Comparison of ENCODE assay signal across 8 cellular contexts in the genomic region with DNA sequence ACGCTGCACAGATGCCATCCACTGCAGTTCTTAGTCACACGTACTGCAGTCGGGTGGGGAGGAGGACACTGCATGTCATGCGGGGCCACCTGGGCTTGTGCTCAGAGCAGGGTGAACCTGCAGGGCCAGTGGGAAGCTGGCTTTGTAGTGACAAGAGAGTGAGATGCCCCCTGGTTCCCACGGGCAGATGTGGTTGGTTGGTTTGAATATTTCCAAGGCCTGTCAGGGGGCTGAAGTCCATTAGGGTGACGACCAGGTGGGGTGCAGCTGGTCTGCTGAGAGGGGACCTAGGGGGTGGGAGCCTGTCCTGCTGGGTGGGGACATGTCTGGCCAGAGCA. TPM values are rescaled to one million over a fixed set of nuclear protein-coding genes. Genes with fewer than 3 reads are reported as not detected.
DNase-seq lines count a peak whose midpoint lies in the region; ATAC-seq and TF ChIP-seq lines count a peak whose summit lies in the region.

No MANE protein-coding gene starts in this region.

- H3K4me1 Mint-ChIP-seq in activated CD4-positive, alpha-beta T cell treated with anti-CD3 and anti-CD28 coated beads, Interleukin-2, amount 10 ng/mL, durations not matched to agents 24 days and 14 days, result peaks cover 21% of the 10 kb centered on the region
- peaks cover 25% of the 10 kb centered on the region for H3K4me1 Mint-ChIP-seq in activated B cell treated with CpG ODN at 0.5 μM for 24 hours
- peaks cover 20 to 32% of the 10 kb centered on the region in 2 donors for H3K4me1 Mint-ChIP-seq in stimulated activated naive B cell treated with anti-CD40 and anti-IgM and Interleukin-4, amounts not matched to agents 10 μg/mL and 1 μg/mL and 100 μg/mL, for 72 hours

- no peak for ATAC-seq in activated B cell treated with CpG ODN at 0.5 μM for 24 hours (ENCODE audit: low read depth)
- no peak for ATAC-seq in stimulated activated naive B cell treated with anti-CD40 and anti-IgM and Interleukin-4, amounts not matched to agents 10 μg/mL and 1 μg/mL and 100 μg/mL, for 72 hours (replicated peaks)
- ATAC-seq in GM21576 (IDR thresholded peaks at IDR 0.05; ENCODE audit: unreplicated experiment), result no peak

- POLR2A ChIA-PET in activated B cell treated with CpG ODN at 0.5 μM for 24 hours (lab: Charles Lee), result interaction anchor here (1.0 to 3.1 kb wide), 4 partner anchors 9 to 20 kb away, joined by 3 to 59 read pairs (median 24); partner anchors contain the start of gene ZNF213

- H3K9me3 Mint-ChIP-seq in activated CD4-positive, alpha-beta T cell treated with anti-CD3 and anti-CD28 coated beads, Interleukin-2, amount 10 ng/mL, durations not matched to agents 24 days and 14 days, result peaks cover 4% of the 10 kb centered on the region
- peaks cover under 1% of the 10 kb centered on the region for H3K9me3 Mint-ChIP-seq in activated B cell treated with CpG ODN at 0.5 μM for 24 hours
- peaks cover 1% of the 10 kb centered on the region in 2 donors for H3K9me3 Mint-ChIP-seq in stimulated activated naive B cell treated with anti-CD40 and anti-IgM and Interleukin-4, amounts not matched to agents 10 μg/mL and 1 μg/mL and 100 μg/mL, for 72 hours

- H3K4me3 Mint-ChIP-seq in activated CD4-positive, alpha-beta T cell treated with anti-CD3 and anti-CD28 coated beads, Interleukin-2, amount 10 ng/mL, durations not matched to agents 24 days and 14 days, result peak overlapping the region; percentile 88
- peak overlapping the region; percentile 88 for H3K4me3 Mint-ChIP-seq in activated B cell treated with CpG ODN at 0.5 μM for 24 hours
- peak overlapping the region; percentile 92 to 95 for H3K4me3 Mint-ChIP-seq in stimulated activated naive B cell treated with anti-CD40 and anti-IgM and Interleukin-4, amounts not matched to agents 10 μg/mL and 1 μg/mL and 100 μg/mL, for 72 hours

- DNase-seq in activated CD4-positive, alpha-beta T cell treated with anti-CD3 and anti-CD28 coated beads, Interleukin-2, amount 10 ng/mL, durations not matched to agents 24 days and 14 days, result no peak
- no peak for DNase-seq in activated CD4-positive, alpha-beta T cell treated with anti-CD3 and anti-CD28 coated beads for 4 hours
- DNase-seq in activated B cell treated with CpG ODN at 0.5 μM for 24 hours, result no peak
- DNase-seq in stimulated activated naive B cell treated with anti-CD40 and anti-IgM and Interleukin-4, amounts not matched to agents 10 μg/mL and 1 μg/mL and 100 μg/mL, for 72 hours, result no peak
- DNase-seq in iPS-NIHi7 (ENCODE audit: extremely low spot score), result no peak
- DNase-seq in stimulated activated CD4-positive, alpha-beta T cell treated with anti-CD3 and anti-CD28 coated beads, Interleukin-4, amount 100 ng/mL, for 24 hours, result no peak

- intact Hi-C loops in activated CD4-positive, alpha-beta T cell treated with anti-CD3 and anti-CD28 coated beads, Interleukin-2, amount 10 ng/mL, durations not matched to agents 24 days and 14 days (cut with micrococcal nuclease), result no loop called here
- intact Hi-C loops in activated B cell treated with CpG ODN at 0.5 μM for 24 hours (cut with micrococcal nuclease), result no loop called here

- no peak for TF ChIP-seq CTCF in activated B cell treated with CpG ODN at 0.5 μM for 24 hours (IDR thresholded peaks at IDR 0.05)

- H3K36me3 Mint-ChIP-seq in activated CD4-positive, alpha-beta T cell treated with anti-CD3 and anti-CD28 coated beads, Interleukin-2, amount 10 ng/mL, durations not matched to agents 24 days and 14 days (ENCODE audit: low read depth), result peaks cover 10% of the 10 kb centered on the region
- peaks cover 7% of the 10 kb centered on the region for H3K36me3 Mint-ChIP-seq in activated B cell treated with CpG ODN at 0.5 μM for 24 hours (ENCODE audit: low read depth)
- H3K36me3 Mint-ChIP-seq in stimulated activated naive B cell treated with anti-CD40 and anti-IgM and Interleukin-4, amounts not matched to agents 10 μg/mL and 1 μg/mL and 100 μg/mL, for 72 hours, result peaks cover 7 to 11% of the 10 kb centered on the region in 2 donors

- H3K4me3 ChIP-seq in iPS-11a (ENCODE audit: low read depth, low read length), result peak overlapping the region; percentile 75

- CTCF ChIA-PET in activated B cell treated with CpG ODN at 0.5 μM for 24 hours (lab: Charles Lee), result interaction anchor here (0.6 to 2.0 kb wide), 3 partner anchors 17 to 171 kb away, joined by 3 to 5 read pairs (median 3); no protein-coding TSS in a partner anchor

- peak overlapping the region; percentile 39 for H3K27ac Mint-ChIP-seq in activated CD4-positive, alpha-beta T cell treated with anti-CD3 and anti-CD28 coated beads, Interleukin-2, amount 10 ng/mL, durations not matched to agents 24 days and 14 days
- no peak overlapping the region for H3K27ac Mint-ChIP-seq in activated B cell treated with CpG ODN at 0.5 μM for 24 hours
- H3K27ac Mint-ChIP-seq in stimulated activated naive B cell treated with anti-CD40 and anti-IgM and Interleukin-4, amounts not matched to agents 10 μg/mL and 1 μg/mL and 100 μg/mL, for 72 hours, result peak overlapping the region; percentile 75

- H3K27me3 Mint-ChIP-seq in activated CD4-positive, alpha-beta T cell treated with anti-CD3 and anti-CD28 coated beads, Interleukin-2, amount 10 ng/mL, durations not matched to agents 24 days and 14 days, result peaks cover 8% of the 10 kb centered on the region
- no peaks in the 10 kb centered on the region for H3K27me3 Mint-ChIP-seq in activated B cell treated with CpG ODN at 0.5 μM for 24 hours
- peaks cover 5 to 11% of the 10 kb centered on the region in 2 donors for H3K27me3 Mint-ChIP-seq in stimulated activated naive B cell treated with anti-CD40 and anti-IgM and Interleukin-4, amounts not matched to agents 10 μg/mL and 1 μg/mL and 100 μg/mL, for 72 hours

RNA-seq across cellular contexts. Expression of gene ZNF213, which starts 14.3 kb away (rescaled TPM):
- 9.5 and 10.6 TPM in 2 replicates for total RNA-seq in activated CD4-positive, alpha-beta T cell treated with anti-CD3 and anti-CD28 coated beads, Interleukin-2, amount 10 ng/mL, durations not matched to agents 24 days and 14 days
- total RNA-seq in activated B cell treated with CpG ODN at 0.5 μM for 24 hours, result 5.6 and 5.7 TPM in 2 replicates

RNA-seq across cellular contexts. Expression of gene ZNF205, which starts 36.8 kb away (rescaled TPM):
- 0.21 and 0.47 TPM in 2 replicates for total RNA-seq in activated CD4-positive, alpha-beta T cell treated with anti-CD3 and anti-CD28 coated beads, Interleukin-2, amount 10 ng/mL, durations not matched to agents 24 days and 14 days
- not detected in 2 replicates for total RNA-seq in activated B cell treated with CpG ODN at 0.5 μM for 24 hours

RNA-seq across cellular contexts. Expression of gene OR1F1, which starts 38.8 kb away (rescaled TPM):
- not detected in 2 replicates for total RNA-seq in activated CD4-positive, alpha-beta T cell treated with anti-CD3 and anti-CD28 coated beads, Interleukin-2, amount 10 ng/mL, durations not matched to agents 24 days and 14 days
- total RNA-seq in activated B cell treated with CpG ODN at 0.5 μM for 24 hours, result not detected in 2 replicates

RNA-seq across cellular contexts. Expression of gene ZSCAN10, which starts 50.1 kb away (rescaled TPM):
- total RNA-seq in activated CD4-positive, alpha-beta T cell treated with anti-CD3 and anti-CD28 coated beads, Interleukin-2, amount 10 ng/mL, durations not matched to agents 24 days and 14 days, result not detected in 2 replicates
- not detected in 2 replicates for total RNA-seq in activated B cell treated with CpG ODN at 0.5 μM for 24 hours
